ENCODE assay signal across 8 cellular contexts in the genomic region with DNA sequence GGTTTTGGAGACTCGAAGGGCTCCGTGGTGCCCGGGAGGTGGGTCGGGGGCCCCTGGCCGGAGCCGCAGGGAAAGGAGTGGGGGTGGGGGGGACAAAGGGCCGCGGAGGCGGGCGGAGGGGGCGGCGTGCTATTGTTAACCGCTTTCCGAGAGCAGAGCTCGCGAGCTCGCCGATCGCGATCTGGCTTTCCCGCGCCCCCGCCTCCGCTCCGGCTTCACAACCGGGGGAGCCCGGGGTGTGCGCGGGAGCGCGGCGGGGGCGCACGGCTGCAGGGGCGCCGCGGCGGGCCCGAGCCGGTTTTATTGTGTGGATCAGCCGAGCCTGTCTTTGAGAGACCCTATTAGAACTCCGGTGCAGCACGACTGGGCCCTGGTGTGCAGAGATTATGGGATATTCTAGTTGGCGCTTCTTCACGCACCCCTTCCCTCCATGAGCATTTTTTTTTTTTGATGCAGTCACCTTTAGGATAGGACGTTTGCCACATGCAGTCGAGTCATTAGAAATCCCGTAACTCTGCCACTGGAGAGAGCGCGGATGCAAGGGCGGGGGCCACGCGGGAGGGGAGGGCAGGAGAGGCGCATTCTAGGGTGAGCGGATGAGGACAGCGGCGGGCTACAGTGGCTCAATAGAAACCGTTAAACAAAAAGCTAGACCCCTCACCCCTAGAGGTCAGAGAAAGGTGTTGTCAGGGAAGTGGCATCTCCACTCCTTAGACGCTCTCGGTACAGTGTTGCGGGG. TPM values are rescaled to one million over a fixed set of nuclear protein-coding genes. Genes with fewer than 3 reads are reported as not detected.
DNase-seq lines count a peak whose midpoint lies in the region; ATAC-seq, FAIRE-seq and TF ChIP-seq lines count a peak whose summit lies in the region.

No MANE protein-coding gene starts in this region.

- H3K4me3 ChIP-seq in NT2/D1 (ENCODE audit: insufficient read length, low read depth) (peak overlapping the region; percentile 43), bronchial epithelial cell (ENCODE audit: low read depth, low read length) (peak overlapping the region; percentile 45), liver (ENCODE audit: low read depth in 1 of 3, low read length in 3 of 3) (peak overlapping the region; percentile 49 to 71 (median 62)), stomach (peak overlapping the region; percentile 56 to 91 (median 74))

- no peak for TF ChIP-seq RAD21 in liver (IDR thresholded peaks at IDR 0.05)

- no peak for TF ChIP-seq CTCF in GM20000 (IDR thresholded peaks at IDR 0.05; ENCODE audit: extremely low read depth, missing control alignments)
- no peak for TF ChIP-seq CTCF in bronchial epithelial cell (IDR thresholded peaks at IDR 0.05; ENCODE audit: insufficient read depth, low read length, severe bottlenecking)
- TF ChIP-seq CTCF in liver (IDR thresholded peaks at IDR 0.05; ENCODE audit: low read depth, low read length, missing input control) = no peak
- TF ChIP-seq CTCF in stomach (IDR thresholded peaks at IDR 0.05) = no peak

- no peak for TF ChIP-seq EP300 in stomach (IDR thresholded peaks at IDR 0.05)

- no peaks in the 10 kb centered on the region for H3K4me1 ChIP-seq in NT2/D1 (ENCODE audit: insufficient read depth, insufficient read length)
- peaks cover 28 to 57% (median 46%) of the 10 kb centered on the region in 4 donors for H3K4me1 ChIP-seq in liver (ENCODE audit: control insufficient read depth in 4 of 4, insufficient read depth in 4 of 4, low read length in 3 of 4)
- peaks cover 46 to 68% (median 64%) of the 10 kb centered on the region in 4 donors for H3K4me1 ChIP-seq in stomach

- WGBS in liver = 2% methylated on average over 61 of the region's 61 CpGs
- 0 to 2% (median 1%) methylated on average over 47 to 61 of the region's 61 CpGs for WGBS in stomach, 5 donors

- intact Hi-C loops in stomach (cut with DNase I; ENCODE audit: low total_unique reads) = no loop called here

- H3K27me3 ChIP-seq in NT2/D1 (ENCODE audit: insufficient read depth, insufficient read length) (peaks cover 51% of the 10 kb centered on the region), bronchial epithelial cell (ENCODE audit: control insufficient read depth, insufficient read depth, low read length) (peaks cover 7% of the 10 kb centered on the region), liver (ENCODE audit: control insufficient read depth in 4 of 4, insufficient read depth in 4 of 4, low read length in 3 of 4) (peaks cover 6 to 24% (median 9%) of the 10 kb centered on the region in 4 donors), stomach (peaks cover 3 to 85% (median 46%) of the 10 kb centered on the region in 3 donors)

- no peak for ATAC-seq in HG03039 (IDR thresholded peaks at IDR 0.05; ENCODE audit: unreplicated experiment)

- DNase-seq in GM20000 (ENCODE audit: low spot score) (peak; percentile 68), NT2/D1 (ENCODE audit: low read depth, low spot score) (no peak), bronchial epithelial cell (ENCODE audit: low read depth) (no peak), stomach (no peak), GDM1 (lab: John Stamatoyannopoulos, UW) (no peak), epidermal melanocyte (ENCODE audit: insufficient read length, low spot score) (no peak)

- H3K9me3 ChIP-seq in NT2/D1 (ENCODE audit: insufficient read depth, low read length) (no peaks in the 10 kb centered on the region), liver (ENCODE audit: control insufficient read depth in 4 of 4, low read length in 3 of 4) (no peaks in the 10 kb centered on the region), stomach (no peaks in the 10 kb centered on the region)

- FAIRE-seq in bronchial epithelial cell (lab: Jason Lieb, UNC) = no peak

- H3K9ac ChIP-seq in NT2/D1 (ENCODE audit: insufficient read length, low read depth) = peak overlapping the region; percentile 64
- H3K9ac ChIP-seq in liver (ENCODE audit: low read depth in 1 of 2, low read length in 2 of 2) = no peak overlapping the region

- H3K27ac ChIP-seq in liver (ENCODE audit: low read depth in 1 of 2, low read length in 2 of 2) = no peak overlapping the region
- H3K27ac ChIP-seq in stomach = peak overlapping the region in 4 of 5 donors; percentile 26 to 70 (median 52)

- no peaks in the 10 kb centered on the region for H3K36me3 ChIP-seq in NT2/D1 (ENCODE audit: insufficient read depth, insufficient read length, low read length)
- no peaks in the 10 kb centered on the region for H3K36me3 ChIP-seq in bronchial epithelial cell (ENCODE audit: control insufficient read depth, insufficient read depth, low read length)
- no peaks in the 10 kb centered on the region for H3K36me3 ChIP-seq in liver (ENCODE audit: control insufficient read depth in 4 of 4, insufficient read depth in 3 of 4, low read depth in 1 of 4, low read length in 3 of 4)
- H3K36me3 ChIP-seq in stomach = no peaks in the 10 kb centered on the region

- no peak for TF ChIP-seq POLR2A in stomach (IDR thresholded peaks at IDR 0.05)

TF ChIP-seq in liver, 16 proteins besides CTCF, POLR2A, EP300 and RAD21:
- TF ChIP-seq RXRA (IDR thresholded peaks at IDR 0.05) (no peak), EGR1 (IDR thresholded peaks at IDR 0.05; ENCODE audit: low read depth in 2 of 2) (no peak), YY1 (IDR thresholded peaks at IDR 0.05) (no peak), SP1 (IDR thresholded peaks at IDR 0.05) (no peak), HNF4A (conservative IDR thresholded peaks at IDR 0.05) (no peak), FOXA1 (IDR thresholded peaks at IDR 0.05) (no peak), TAF1 (conservative IDR thresholded peaks at IDR 0.05) (no peak), JUND (IDR thresholded peaks at IDR 0.05) (no peak), ZBTB33 (IDR thresholded peaks at IDR 0.05) (no peak)
- TF ChIP-seq, protein P1, sequence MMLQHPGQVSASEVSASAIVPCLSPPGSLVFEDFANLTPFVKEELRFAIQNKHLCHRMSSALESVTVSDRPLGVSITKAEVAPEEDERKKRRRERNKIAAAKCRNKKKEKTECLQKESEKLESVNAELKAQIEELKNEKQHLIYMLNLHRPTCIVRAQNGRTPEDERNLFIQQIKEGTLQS (IDR thresholded peaks at IDR 0.05) = no peak
- TF ChIP-seq, protein P2, sequence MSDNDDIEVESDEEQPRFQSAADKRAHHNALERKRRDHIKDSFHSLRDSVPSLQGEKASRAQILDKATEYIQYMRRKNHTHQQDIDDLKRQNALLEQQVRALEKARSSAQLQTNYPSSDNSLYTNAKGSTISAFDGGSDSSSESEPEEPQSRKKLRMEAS (IDR thresholded peaks at IDR 0.05) = no peak

RNA-seq across cellular contexts. Expression of gene FGF9, which starts 3.6 kb away (rescaled TPM):
- total RNA-seq in bronchial epithelial cell (under 0.01 and 0.79 TPM in 2 replicates), liver (under 1 TPM; under 0.01 to 0.05 TPM), stomach (1 to 10 TPM in 1 of 5 donors, under 1 TPM in 2, not detected in 2; 0.14 to 2.2 (median 0.29) TPM)
- polyA plus RNA-seq in liver (not detected), stomach (under 1 TPM; 0.20 to 0.61 (median 0.25) TPM)

Comparison
In these comparisons a context has a peak if more than half of its experiments do, and no peak if none do; other contexts are left out.
1. H3K27ac ChIP-seq: peak in stomach (4 of 5); none in liver (0 of 2).
2. Peak in every context shown above with its lines, with median percentiles within 50 percentile points of each other: H3K4me3 ChIP-seq.